16 cellular contexts compared by ENCODE assay signal in genomic region chr2:8622924-8623465, GRCh38.
"Had no signal": no experiment of that assay in that cellular context is flagged by ENCODE, and none has a peak within 500 bp of the region (broad histone marks: within the 10 kb centered on the region; RNA-seq: fewer than 3 reads in every experiment).

No MANE protein-coding gene starts in this region.

- ATAC-seq: effector memory CD8-positive, alpha-beta T cell; gastrocnemius medialis; stimulated activated naive CD8-positive, alpha-beta T cell treated with anti-CD3 and anti-CD28 coated beads, Interleukin-15, Interleukin-2, amounts not matched to agents 100 U/mL and 50 U/mL, for 24 hours; T-cell had no signal

- DNase-seq: activated CD4-positive, alpha-beta T cell treated with anti-CD3 and anti-CD28 coated beads for 4 hours; effector memory CD8-positive, alpha-beta T cell; gastrocnemius medialis; left ventricle myocardium inferior; mesenchymal stem cell; nucleus accumbens; sigmoid colon; stimulated activated CD4-positive, alpha-beta T cell treated with anti-CD3 and anti-CD28 coated beads, Interleukin-2, amount 100 ng/mL, for 24 hours; stimulated activated naive CD8-positive, alpha-beta T cell treated with anti-CD3 and anti-CD28 coated beads, Interleukin-15, Interleukin-2, amounts not matched to agents 100 U/mL and 50 U/mL, for 24 hours; T-cell; T1000; WERI-Rb-1 had no signal

- H3K4me3 ChIP-seq: gastrocnemius medialis, left ventricle myocardium inferior, sigmoid colon had no signal

- H3K9me3 ChIP-seq: gastrocnemius medialis, left ventricle myocardium inferior, sigmoid colon had no signal

- H3K36me3 Mint-ChIP-seq: activated naive CD4-positive, alpha-beta T cell treated with anti-CD3 and anti-CD28 coated beads, Interleukin-2, amount 10 ng/mL, durations not matched to agents 7 days and 5 days; T-cell had no signal

- H3K4me1 Mint-ChIP-seq: activated naive CD4-positive, alpha-beta T cell treated with anti-CD3 and anti-CD28 coated beads, Interleukin-2, amount 10 ng/mL, durations not matched to agents 7 days and 5 days; central memory CD8-positive, alpha-beta T cell had no signal

- H3K4me1 ChIP-seq: gastrocnemius medialis, sigmoid colon had no signal

- H3K9me3 Mint-ChIP-seq: activated naive CD4-positive, alpha-beta T cell treated with anti-CD3 and anti-CD28 coated beads, Interleukin-2, amount 10 ng/mL, durations not matched to agents 7 days and 5 days; activated T-helper 2 cell treated with anti-CD3 and anti-CD28 coated beads, Interferon-gamma antibody, Interleukin-2, Interleukin-4, amounts not matched to agents 10 μg/mL and 5 μg/mL and 100 μg/mL, durations not matched to agents 14 hours and 24 hours and 36 hours; central memory CD8-positive, alpha-beta T cell; effector memory CD8-positive, alpha-beta T cell; T-cell had no signal

- H3K27me3 ChIP-seq: gastrocnemius medialis, sigmoid colon had no signal

- H3K4me3 Mint-ChIP-seq: activated naive CD4-positive, alpha-beta T cell treated with anti-CD3 and anti-CD28 coated beads, Interleukin-2, amount 10 ng/mL, durations not matched to agents 7 days and 5 days; central memory CD8-positive, alpha-beta T cell; effector memory CD8-positive, alpha-beta T cell; T-cell had no signal

- H3K36me3 ChIP-seq: gastrocnemius medialis, left ventricle myocardium inferior, sigmoid colon, WERI-Rb-1 had no signal

- H3K27ac ChIP-seq: epithelial cell of prostate, gastrocnemius medialis, left ventricle myocardium inferior, sigmoid colon, WERI-Rb-1 had no signal

- H3K27ac Mint-ChIP-seq: activated naive CD4-positive, alpha-beta T cell treated with anti-CD3 and anti-CD28 coated beads, Interleukin-2, amount 10 ng/mL, durations not matched to agents 7 days and 5 days; activated T-helper 2 cell treated with anti-CD3 and anti-CD28 coated beads, Interferon-gamma antibody, Interleukin-2, Interleukin-4, amounts not matched to agents 10 μg/mL and 5 μg/mL and 100 μg/mL, durations not matched to agents 14 hours and 24 hours and 36 hours; T-cell had no signal
